ENCODE assay signal across 17 cellular contexts in the genomic region with DNA sequence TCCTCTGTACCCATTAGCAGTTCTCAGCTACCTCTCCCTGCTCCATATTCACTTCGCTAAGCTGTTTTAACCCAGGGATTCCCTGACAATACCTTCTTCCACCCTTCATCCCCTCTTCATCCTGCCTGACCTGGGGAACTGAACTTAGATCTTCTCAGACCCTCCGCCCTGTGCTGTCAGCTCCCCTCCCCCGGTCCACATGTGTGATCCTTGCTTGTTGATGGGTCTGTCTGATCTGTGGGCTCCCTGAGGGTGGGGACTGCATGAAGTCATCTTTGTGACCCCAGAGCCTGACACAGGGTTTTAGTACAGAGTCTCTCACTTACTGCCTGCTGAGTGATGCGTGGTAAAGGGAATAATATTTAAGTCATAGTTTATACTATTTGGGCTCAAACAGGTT.
"Had no signal": no experiment of that assay in that cellular context is flagged by ENCODE, and none has a peak within 500 bp of the region (broad histone marks: within the 10 kb centered on the region; RNA-seq: fewer than 3 reads in every experiment).

No MANE protein-coding gene starts in this region.

- H3K4me3 ChIP-seq: body of pancreas, lower lobe of right lung, thyroid gland had no signal

- H3K9ac ChIP-seq: parathyroid adenoma had no signal

- H2AFZ ChIP-seq: parathyroid adenoma had no signal

- ATAC-seq: activated T-cell treated with anti-CD3 and anti-CD28 coated beads, Interleukin-2, amount 50 U/mL, for 72 hours; body of pancreas; foreskin keratinocyte; lower lobe of right lung; sciatic nerve; stimulated activated effector memory CD8-positive, alpha-beta T cell treated with anti-CD3 and anti-CD28 coated beads, Interleukin-12 subunit alpha, Interleukin-12 subunit beta, amount 100 ng/mL, for 72 hours had no signal

- H3K79me2 ChIP-seq: parathyroid adenoma had no signal

- H3K9me3 ChIP-seq: body of pancreas, lower lobe of right lung, thyroid gland had no signal

- H3K36me3 ChIP-seq: lower lobe of right lung, thyroid gland had no signal

- H3K4me1 ChIP-seq: body of pancreas, foreskin keratinocyte, lower lobe of right lung, parathyroid adenoma, thyroid gland had no signal

- H3K27me3 ChIP-seq: body of pancreas, foreskin keratinocyte, thyroid gland had no signal

- DNase-seq: activated CD4-positive, alpha-beta T cell treated with anti-CD3 and anti-CD28 coated beads, Interleukin-2, amount 10 ng/mL, durations not matched to agents 7 days and 5 days; activated T-cell treated with anti-CD3 and anti-CD28 coated beads, Interleukin-2, amount 50 U/mL, for 72 hours; amygdala; body of pancreas; dermis blood vessel endothelial cell; foreskin keratinocyte; hypothalamus; lower lobe of right lung; natural killer cell; stimulated activated CD4-positive, alpha-beta T cell treated with anti-CD3 and anti-CD28 coated beads, Interleukin-4, amount 100 ng/mL, for 24 hours; thyroid gland had no signal

- FAIRE-seq: keratinocyte, urothelium cell line had no signal

- H3K27ac ChIP-seq: body of pancreas, epithelial cell of prostate, foreskin keratinocyte, lower lobe of right lung, parathyroid adenoma, thyroid gland had no signal
